In genomic region chr18:13219576-13219975, GRCh38 we compare ENCODE assay signal across 10 cellular contexts. TPM values are rescaled to one million over a fixed set of nuclear protein-coding genes. Genes with fewer than 3 reads are reported as not detected.
A peak's percentile ranks its signal among the peaks of the same experiment; 100 is the strongest.
DNase-seq lines count a peak whose midpoint lies in the region; ATAC-seq and TF ChIP-seq lines count a peak whose summit lies in the region.
"Had no signal": no experiment of that assay in that cellular context is flagged by ENCODE, and none has a peak within 500 bp of the region (broad histone marks: within the 10 kb centered on the region; RNA-seq: fewer than 3 reads in every experiment).

No MANE protein-coding gene starts in this region.

- H4K20me1 ChIP-seq in Karpas-422 (ENCODE audit: insufficient read depth, low read depth, low read length), result no peaks in the 10 kb centered on the region

- no peaks in the 10 kb centered on the region for H3K9me3 Mint-ChIP-seq in CD4-positive, alpha-beta memory T cell
- no peaks in the 10 kb centered on the region for H3K9me3 Mint-ChIP-seq in endothelial cell (ENCODE audit: unreplicated experiment)

- WGBS in prostate gland, result 32% methylated on average over 5 of the region's 5 CpGs

- peaks cover 4 to 28% of the 10 kb centered on the region in 2 donors for H3K27me3 Mint-ChIP-seq in CD4-positive, alpha-beta memory T cell
- peaks cover 12% of the 10 kb centered on the region for H3K27me3 Mint-ChIP-seq in endothelial cell (ENCODE audit: unreplicated experiment)

- H3K27ac ChIP-seq in CD4-positive, alpha-beta memory T cell (ENCODE audit: low read depth, low read length), result no peak overlapping the region
- no peak overlapping the region for H3K27ac ChIP-seq in Karpas-422 (ENCODE audit: low read length)
- peak overlapping the region in 1 of 2 donors; percentile 69 for H3K27ac ChIP-seq in prostate gland
- H3K27ac ChIP-seq: cardiac muscle cell, WERI-Rb-1 had no signal

- TF ChIP-seq CTCF in endothelial cell (IDR thresholded peaks at IDR 0.05; ENCODE audit: unreplicated experiment), result no peak
- no peak for TF ChIP-seq CTCF in prostate gland (IDR thresholded peaks at IDR 0.05)

- H3K9me3 ChIP-seq in CD4-positive, alpha-beta memory T cell (ENCODE audit: control insufficient read depth in 1 of 2, low read length in 2 of 2), result no peaks in the 10 kb centered on the region
- no peaks in the 10 kb centered on the region for H3K9me3 ChIP-seq in Karpas-422 (ENCODE audit: low read length)
- H3K9me3 ChIP-seq in prostate gland, result no peaks in the 10 kb centered on the region

- POLR2A ChIA-PET in CD4-positive, alpha-beta memory T cell (lab: Charles Lee; ENCODE audit: partially characterized antibody), result interaction anchor here (0.7 to 2.3 kb wide), 4 partner anchors 46 to 163 kb away, joined by 3 to 9 read pairs (median 5); no protein-coding TSS in a partner anchor

- no peaks in the 10 kb centered on the region for H3K27me3 ChIP-seq in CD4-positive, alpha-beta memory T cell (ENCODE audit: insufficient read depth, low read length)
- H3K27me3 ChIP-seq in Karpas-422 (ENCODE audit: low read length) (no peaks in the 10 kb centered on the region), prostate gland (replicated peaks; ENCODE audit: insufficient read depth) (no peaks in the 10 kb centered on the region)

- H3K79me2 ChIP-seq in Karpas-422 (ENCODE audit: low read length), result no peaks in the 10 kb centered on the region

- no peak overlapping the region for H3K4me2 ChIP-seq in Karpas-422 (ENCODE audit: low read depth, low read length, poor library complexity, severe bottlenecking)

- H3K4me1 Mint-ChIP-seq in CD4-positive, alpha-beta memory T cell, result peaks cover 13 to 31% (median 24%) of the 10 kb centered on the region in 4 donors
- peaks cover 48% of the 10 kb centered on the region for H3K4me1 Mint-ChIP-seq in endothelial cell (ENCODE audit: unreplicated experiment)

- intact Hi-C loops in CD4-positive, alpha-beta memory T cell (cut with micrococcal nuclease), result no loop called here
- intact Hi-C loops in prostate gland (cut with DNase I), result loop anchor here (5.0 kb wide), 4 partner anchors 163 to 508 kb away; partner anchors contain the start of genes FAM210A and RNMT

- ATAC-seq in HG02763 (IDR thresholded peaks at IDR 0.05; ENCODE audit: unreplicated experiment), result no peak

- peaks cover 0 to 4% of the 10 kb centered on the region in 2 donors for H3K36me3 Mint-ChIP-seq in CD4-positive, alpha-beta memory T cell
- H3K36me3 Mint-ChIP-seq in endothelial cell (ENCODE audit: low read depth, unreplicated experiment), result peaks cover 7% of the 10 kb centered on the region

- peak overlapping the region; percentile 68 to 86 (median 80) for H3K4me3 Mint-ChIP-seq in CD4-positive, alpha-beta memory T cell
- peak overlapping the region; percentile 82 for H3K4me3 Mint-ChIP-seq in endothelial cell (ENCODE audit: unreplicated experiment)

- no peak for TF ChIP-seq POLR2A in prostate gland (IDR thresholded peaks at IDR 0.05)

- no peaks in the 10 kb centered on the region for H3K9me2 ChIP-seq in Karpas-422 (replicated peaks; ENCODE audit: insufficient read depth, low read length)

- no peaks in the 10 kb centered on the region for H3K36me3 ChIP-seq in CD4-positive, alpha-beta memory T cell (ENCODE audit: insufficient read depth, low read length)
- no peaks in the 10 kb centered on the region for H3K36me3 ChIP-seq in Karpas-422 (ENCODE audit: insufficient read depth, low read length)
- no peaks in the 10 kb centered on the region for H3K36me3 ChIP-seq in prostate gland
- H3K36me3 ChIP-seq: cardiac muscle cell, WERI-Rb-1 had no signal

- CTCF ChIA-PET in CD4-positive, alpha-beta memory T cell (lab: Charles Lee; ENCODE audit: partially characterized antibody), result interaction anchor here (0.7 to 1.5 kb wide), 7 partner anchors 12 to 310 kb away, joined by 3 to 7 read pairs (median 3); no protein-coding TSS in a partner anchor

- no peak overlapping the region for H2AFZ ChIP-seq in Karpas-422 (ENCODE audit: low read length)

- H3K9ac ChIP-seq in Karpas-422 (ENCODE audit: low read length), result no peak overlapping the region

- DNase-seq in CD4-positive, alpha-beta memory T cell, result no peak
- DNase-seq in Karpas-422 (peak; percentile 37), endothelial cell (ENCODE audit: low spot score) (no peak), prostate gland (ENCODE audit: low spot score) (no peak), cerebellum (ENCODE audit: low spot score) (no peak), HuH-7 (ENCODE audit: low spot score) (no peak), EL (no peak)
- DNase-seq: WERI-Rb-1 had no signal

- H3K27ac Mint-ChIP-seq in CD4-positive, alpha-beta memory T cell, result peak overlapping the region in 6 of 7 donors; percentile 23 to 80 (median 48)
- H3K27ac Mint-ChIP-seq in endothelial cell (ENCODE audit: unreplicated experiment), result peak overlapping the region; percentile 17

- H3K4me3 ChIP-seq in CD4-positive, alpha-beta memory T cell (ENCODE audit: low read length in 2 of 2), result peak overlapping the region in 1 of 2 donors; percentile 59
- H3K4me3 ChIP-seq in Karpas-422 (ENCODE audit: low read length) (no peak overlapping the region), prostate gland (peak overlapping the region; percentile 71 to 75)

- H3K4me1 ChIP-seq in CD4-positive, alpha-beta memory T cell (ENCODE audit: insufficient read depth, low read length), result peaks cover 26% of the 10 kb centered on the region
- H3K4me1 ChIP-seq in Karpas-422 (ENCODE audit: low read length), result no peaks in the 10 kb centered on the region
- H3K4me1 ChIP-seq in prostate gland (replicated peaks), result peaks cover 24% of the 10 kb centered on the region

RNA-seq across cellular contexts. Expression of gene LDLRAD4, which starts 1.0 kb away (rescaled TPM):
- 10 to 100 TPM; 51.9 to 63.0 TPM for total RNA-seq in CD4-positive, alpha-beta memory T cell
- 10 to 100 TPM; 17.4 to 21.2 TPM for polyA plus RNA-seq in CD4-positive, alpha-beta memory T cell
- total RNA-seq in Karpas-422 (2014; rRNA removed; shearing (Covaris generic); ENCODE audit: low replicate concordance), result 204 and 269 TPM in 2 replicates
- total RNA-seq in endothelial cell (ENCODE audit: unreplicated experiment) (34.1 TPM), prostate gland (100 to 1,000 TPM in 1 of 2 donors, 10 to 100 TPM in 1; 59.9 to 107 TPM), cerebellum (81.6 TPM)
